25 cellular contexts compared by ENCODE assay signal in the genomic region with DNA sequence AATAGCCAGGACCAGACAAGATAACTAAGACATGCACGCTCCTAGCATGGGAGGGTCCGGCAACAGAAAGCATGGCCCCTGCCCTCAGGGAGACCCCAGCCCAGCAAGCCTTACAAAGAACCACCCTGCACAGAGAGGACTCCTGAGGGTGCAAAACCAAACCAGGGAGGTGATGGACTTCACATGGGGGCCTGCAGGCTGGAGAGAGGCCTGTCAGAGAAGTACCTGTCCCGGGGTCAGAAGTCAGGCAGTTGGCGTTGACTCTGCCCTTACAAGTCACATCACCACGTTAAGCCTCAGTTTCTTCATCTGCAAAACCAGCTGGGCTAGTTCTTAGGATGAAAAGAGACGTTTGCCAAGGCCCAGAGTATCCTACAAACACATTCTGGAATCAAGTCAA. TPM values are rescaled to one million over a fixed set of nuclear protein-coding genes. Genes with fewer than 3 reads are reported as not detected.
"Had no signal": no experiment of that assay in that cellular context is flagged by ENCODE, and none has a peak within 500 bp of the region (broad histone marks: within the 10 kb centered on the region; RNA-seq: fewer than 3 reads in every experiment).

No MANE protein-coding gene starts in this region.

- H3K27ac ChIP-seq: SJSA1, SK-N-MC had no signal

- H3K36me3 ChIP-seq: SJSA1 had no signal

- H3K4me3 ChIP-seq: SJSA1, SK-N-MC had no signal

- DNase-seq: IMR-90, Kasumi-1, KG1, MV-4-11, NCI-H1048, NCI-H1105, NCI-H1417, NCI-H1436 treated with DMSO at 0.1 percent for 48 hours, NCI-H1694, NCI-H187 treated with DMSO at 0.1 percent for 48 hours, NCI-H2029 treated with DMSO at 0.1 percent for 48 hours, NCI-H2171 treated with DMSO at 0.1 percent for 48 hours, NCI-H2227 treated with DMSO at 0.1 percent for 48 hours, NCI-H524, NCI-H69, NCI-H774, Right ventricle myocardium superior, RPMI8226, SIG-M5 had no signal

- H3K9me3 ChIP-seq: SJSA1 had no signal

- ATAC-seq: HepG2 had no signal

RNA-seq across cellular contexts. Expression of a gene that starts 4.7 kb away (rescaled TPM):
- total RNA-seq: HepG2, HT-29, IMR-90, MCF 10A, NCI-H460, Right ventricle myocardium superior, SJSA1 had no signal

RNA-seq across cellular contexts. Expression of a gene that starts 5.7 kb away (rescaled TPM):
- total RNA-seq: HT-29, IMR-90, MCF 10A, NCI-H460, Right ventricle myocardium superior, SJSA1 had no signal

RNA-seq across cellular contexts. Expression of a gene that starts 6.9 kb away (rescaled TPM):
- total RNA-seq: HepG2, HT-29, IMR-90, MCF 10A, NCI-H460, Right ventricle myocardium superior, SJSA1 had no signal

RNA-seq across cellular contexts. Expression of a gene that starts 35.4 kb away (rescaled TPM):
- total RNA-seq: HT-29, IMR-90, MCF 10A, NCI-H460, Right ventricle myocardium superior, SJSA1 had no signal
